In genomic region chr6:56511591-56511990, GRCh38 we compare ENCODE assay signal across 1 cellular context.
TF ChIP-seq lines count a peak whose summit lies in the region.

No MANE protein-coding gene starts in this region.

TF ChIP-seq in K562, 482 proteins besides CTCF, POLR2A, EP300 and RAD21 (continued from another document):
- TF ChIP-seq ARID3B (CRISPR knock-in tag; IDR thresholded peaks at IDR 0.05; ENCODE audit: borderline replicate concordance) (no peak), SIN3B (IDR thresholded peaks at IDR 0.05; ENCODE audit: low read depth) (no peak), EP400 (IDR thresholded peaks at IDR 0.05) (no peak), SMARCB1 (IDR thresholded peaks at IDR 0.05; ENCODE audit: insufficient read length, low read depth) (no peak), NFE2L1 (tag; IDR thresholded peaks at IDR 0.05; ENCODE audit: borderline replicate concordance, low read depth) (no peak), SP1 (CRISPR knock-in tag; IDR thresholded peaks at IDR 0.05) (no peak), TSC22D4 (tag; IDR thresholded peaks at IDR 0.05) (no peak), ESRRA (IDR thresholded peaks at IDR 0.05; ENCODE audit: borderline replicate concordance, low read depth) (no peak), ILF3 (IDR thresholded peaks at IDR 0.05; ENCODE audit: borderline replicate concordance) (no peak), DPF2 (IDR thresholded peaks at IDR 0.05) (peak; percentile 38; the same call in 1 of the 2 replicates), JUNB (CRISPR knock-in tag; conservative IDR thresholded peaks at IDR 0.05) (no peak), FOXM1 (IDR thresholded peaks at IDR 0.05; ENCODE audit: low read depth) (no peak), FOXM1 (CRISPR knock-in tag; IDR thresholded peaks at IDR 0.05; ENCODE audit: low read depth) (no peak), KLF6 (CRISPR knock-in tag; IDR thresholded peaks at IDR 0.05; ENCODE audit: borderline replicate concordance) (no peak), IRF2 (CRISPR knock-in tag; IDR thresholded peaks at IDR 0.05) (no peak), SNAPC5 (CRISPR knock-in tag; IDR thresholded peaks at IDR 0.05) (no peak), HNRNPL (IDR thresholded peaks at IDR 0.05; ENCODE audit: low read depth, low read length) (no peak), MCM2 (IDR thresholded peaks at IDR 0.05; ENCODE audit: low read depth) (no peak), TBP (optimal IDR thresholded peaks at IDR 0.05; ENCODE audit: low read depth, low read length) (no peak), ZNF395 (CRISPR knock-in tag; IDR thresholded peaks at IDR 0.05) (0 out of 2 replicates have a peak, but pooled peaks have one; percentile 2), BRD9 (IDR thresholded peaks at IDR 0.05; ENCODE audit: low read depth, partially characterized antibody) (no peak), C11orf30 (IDR thresholded peaks at IDR 0.05; ENCODE audit: low read depth) (peak; percentile 74), HDAC1 (IDR thresholded peaks at IDR 0.05) (no peak), SMAD1 (IDR thresholded peaks at IDR 0.05; ENCODE audit: low read depth, low read length, partially characterized antibody) (no peak), ZNF408 (CRISPR knock-in tag; IDR thresholded peaks at IDR 0.05; ENCODE audit: low read depth) (no peak), SMAD4 (CRISPR knock-in tag; conservative IDR thresholded peaks at IDR 0.05) (0 out of 2 replicates have a peak, but pooled peaks have one; percentile 3)
